ENCODE assay signal across 8 cellular contexts in genomic region chr20:39885975-39886649, GRCh38.
A peak's percentile ranks its signal among the peaks of the same experiment; 100 is the strongest.
DNase-seq lines count a peak whose midpoint lies in the region; ATAC-seq and TF ChIP-seq lines count a peak whose summit lies in the region.

No MANE protein-coding gene starts in this region.

- H3K27me3 ChIP-seq in GM06990 (replicated peaks; ENCODE audit: control insufficient read depth, insufficient read depth, low read length), result no peaks in the 10 kb centered on the region
- no peaks in the 10 kb centered on the region for H3K27me3 ChIP-seq in psoas muscle (ENCODE audit: insufficient read depth in 3 of 3, low read length in 2 of 3)

- no peaks in the 10 kb centered on the region for H3K36me3 Mint-ChIP-seq in glutamatergic neuron (ENCODE audit: unreplicated experiment)

- no peaks in the 10 kb centered on the region for H3K9me3 ChIP-seq in psoas muscle

- 35 to 58% (median 39%) methylated on average over 7 of the region's 7 CpGs for WGBS in psoas muscle, 3 donors

- DNase-seq in GM06990 (ENCODE audit: extremely low read depth, insufficient read length) (no peak), KG1 (lab: John Stamatoyannopoulos, UW) (peak; percentile 40), UCSD-AML1 (lab: John Stamatoyannopoulos, UW; ENCODE audit: unreplicated experiment) (peak; percentile 14), glutamatergic neuron (peak; percentile 70), psoas muscle (peak; percentile 68 to 80), T-helper 9 cell (no peak), NCI-H510A treated with DMSO at 0.1 percent for 48 hours (lab: John Stamatoyannopoulos, UW) (no peak)

- ATAC-seq in psoas muscle (peak; percentile 79 to 92 (median 88)), GM18867 (IDR thresholded peaks at IDR 0.05; ENCODE audit: unreplicated experiment) (no peak)

- intact Hi-C loops in psoas muscle (cut with DNase I), result loop anchor here (2.0 to 10.0 kb wide), 6 partner anchors 99 to 1076 kb away; no protein-coding TSS in a partner anchor

- no peak overlapping the region for H3K4me3 ChIP-seq in GM06990 (replicated peaks; ENCODE audit: low read depth, low read length)
- no peak overlapping the region for H3K4me3 ChIP-seq in psoas muscle

- H3K4me1 ChIP-seq in psoas muscle, result no peaks in the 10 kb centered on the region

- no peak overlapping the region for H3K27ac ChIP-seq in psoas muscle

- no peak overlapping the region for H3K4me3 Mint-ChIP-seq in glutamatergic neuron (ENCODE audit: unreplicated experiment)

- no peak overlapping the region for H3K27ac Mint-ChIP-seq in glutamatergic neuron (ENCODE audit: unreplicated experiment)

- H3K4me1 Mint-ChIP-seq in glutamatergic neuron (ENCODE audit: low read depth, unreplicated experiment), result no peaks in the 10 kb centered on the region

- H3K9me3 Mint-ChIP-seq in glutamatergic neuron (ENCODE audit: unreplicated experiment), result no peaks in the 10 kb centered on the region

- no peaks in the 10 kb centered on the region for H3K27me3 Mint-ChIP-seq in glutamatergic neuron (ENCODE audit: unreplicated experiment)

- H3K36me3 ChIP-seq in GM06990 (ENCODE audit: control insufficient read depth, insufficient read depth, low read length) (no peaks in the 10 kb centered on the region), psoas muscle (ENCODE audit: insufficient read depth in 1 of 2, low read depth in 1 of 2) (no peaks in the 10 kb centered on the region)

- TF ChIP-seq CTCF in GM06990 (IDR thresholded peaks at IDR 0.05; ENCODE audit: insufficient read depth, low read length, poor library complexity, severe bottlenecking) (peak; percentile 75), glutamatergic neuron (IDR thresholded peaks at IDR 0.05; ENCODE audit: partially characterized antibody, unreplicated experiment) (peak; percentile 49), psoas muscle (IDR thresholded peaks at IDR 0.05) (peak; percentile 71)

Comparison
In these comparisons a context has a peak if more than half of its experiments do, and no peak if none do; other contexts are left out.
1. DNase-seq: peak in KG1 (single experiment), UCSD-AML1 (single experiment), glutamatergic neuron (single experiment) and psoas muscle (2 of 2); none in GM06990 (single experiment), T-helper 9 cell (single experiment) and NCI-H510A treated with DMSO at 0.1 percent for 48 hours (single experiment).
2. Peak in every context shown above with its lines, with median percentiles within 50 percentile points of each other: CTCF ChIP-seq.